Comparison of ENCODE assay signal across 8 cellular contexts in the genomic region with DNA sequence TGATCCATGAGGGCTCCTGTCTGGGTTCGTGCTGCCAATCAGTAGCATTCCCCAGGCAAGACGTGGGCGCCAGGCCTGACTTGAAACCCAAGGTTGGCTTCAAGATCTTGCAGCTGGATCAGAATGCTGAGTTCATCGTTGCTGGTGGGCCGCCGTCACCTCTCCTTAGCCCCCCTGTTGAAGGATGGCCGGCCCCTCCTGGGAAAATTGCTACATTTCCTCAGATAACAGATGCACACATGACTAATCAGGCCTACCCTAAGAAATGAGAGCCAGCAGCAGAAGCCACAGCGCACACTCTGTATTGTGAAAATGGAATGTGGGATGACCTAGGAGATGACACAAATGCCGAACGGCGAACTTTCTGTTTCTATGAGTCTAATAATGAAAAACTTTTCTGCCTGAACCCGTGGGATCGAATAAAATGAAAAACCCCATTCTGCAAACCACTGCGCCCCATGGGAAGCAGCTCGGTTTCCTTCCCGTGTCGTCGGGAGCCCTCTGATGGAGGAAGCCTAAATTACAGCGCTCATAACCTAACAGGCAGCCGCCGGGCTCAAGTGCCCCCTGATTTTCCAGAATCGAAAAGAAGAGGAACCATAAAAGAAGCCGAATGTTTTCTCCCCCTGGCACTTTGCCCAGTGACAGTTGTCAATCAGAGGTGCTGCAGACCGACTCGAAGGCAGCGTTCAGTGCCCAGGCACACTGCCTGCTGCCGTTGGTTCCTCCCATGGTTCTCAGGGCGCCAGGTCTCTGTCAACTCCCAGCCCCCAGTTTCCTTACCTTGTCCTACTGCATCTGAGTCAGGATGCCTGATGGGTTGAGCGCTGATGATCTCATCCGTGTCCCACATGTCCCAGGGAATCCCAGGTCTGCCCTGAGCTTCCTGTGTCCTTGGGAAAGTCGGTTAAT. TPM values are rescaled to one million over a fixed set of nuclear protein-coding genes. Genes with fewer than 3 reads are reported as not detected.
DNase-seq lines count a peak whose midpoint lies in the region; ATAC-seq and TF ChIP-seq lines count a peak whose summit lies in the region.

No MANE protein-coding gene starts in this region.

- H3K27ac ChIP-seq in esophagus muscularis mucosa (replicated peaks in 1 of 4) = peak overlapping the region; percentile 17 to 42 (median 26)

- H3K36me3 ChIP-seq in esophagus muscularis mucosa = no peaks in the 10 kb centered on the region

- no peak for TF ChIP-seq POLR2A in esophagus muscularis mucosa (IDR thresholded peaks at IDR 0.05; ENCODE audit: low read depth)

- H3K4me1 ChIP-seq in esophagus muscularis mucosa = peaks cover 26 to 38% (median 37%) of the 10 kb centered on the region in 4 donors

- peaks cover 36% of the 10 kb centered on the region for H3K4me1 Mint-ChIP-seq in nephron
- H3K4me1 Mint-ChIP-seq in stimulated activated naive B cell treated with anti-CD40 and anti-IgM and Interleukin-4, amounts not matched to agents 10 μg/mL and 1 μg/mL and 100 μg/mL, for 72 hours = peaks cover 34 to 57% of the 10 kb centered on the region in 2 donors

- H3K36me3 Mint-ChIP-seq in nephron (ENCODE audit: low read depth) = no peaks in the 10 kb centered on the region
- no peaks in the 10 kb centered on the region for H3K36me3 Mint-ChIP-seq in stimulated activated naive B cell treated with anti-CD40 and anti-IgM and Interleukin-4, amounts not matched to agents 10 μg/mL and 1 μg/mL and 100 μg/mL, for 72 hours

- H3K9me3 ChIP-seq in esophagus muscularis mucosa = no peaks in the 10 kb centered on the region

- H3K27ac Mint-ChIP-seq in nephron = no peak overlapping the region
- H3K27ac Mint-ChIP-seq in stimulated activated naive B cell treated with anti-CD40 and anti-IgM and Interleukin-4, amounts not matched to agents 10 μg/mL and 1 μg/mL and 100 μg/mL, for 72 hours = peak overlapping the region; percentile 25

- H3K27me3 Mint-ChIP-seq in nephron (ENCODE audit: low read depth) = peaks cover 78% of the 10 kb centered on the region
- peaks cover 40 to 49% of the 10 kb centered on the region in 2 donors for H3K27me3 Mint-ChIP-seq in stimulated activated naive B cell treated with anti-CD40 and anti-IgM and Interleukin-4, amounts not matched to agents 10 μg/mL and 1 μg/mL and 100 μg/mL, for 72 hours

- no peaks in the 10 kb centered on the region for H3K9me3 Mint-ChIP-seq in nephron
- H3K9me3 Mint-ChIP-seq in stimulated activated naive B cell treated with anti-CD40 and anti-IgM and Interleukin-4, amounts not matched to agents 10 μg/mL and 1 μg/mL and 100 μg/mL, for 72 hours = no peaks in the 10 kb centered on the region

- H3K4me3 ChIP-seq in esophagus muscularis mucosa = peak overlapping the region in 2 of 4 donors; percentile 19 to 27

- ATAC-seq in HG02759 (IDR thresholded peaks at IDR 0.05; ENCODE audit: unreplicated experiment) (peak; percentile 71), HG02763 (IDR thresholded peaks at IDR 0.05; ENCODE audit: unreplicated experiment) (no peak)
- ATAC-seq in stimulated activated naive B cell treated with anti-CD40 and anti-IgM and Interleukin-4, amounts not matched to agents 10 μg/mL and 1 μg/mL and 100 μg/mL, for 72 hours (replicated peaks) = peak; percentile 66 to 69

- no peak for TF ChIP-seq EP300 in esophagus muscularis mucosa (IDR thresholded peaks at IDR 0.05)

- DNase-seq in DMS53 treated with DMSO at 0.1 percent for 48 hours (lab: John Stamatoyannopoulos, UW; ENCODE audit: unreplicated experiment) (peak; percentile 77), NOMO-1 treated with DMSO at 0.1 percent for 48 hours (lab: John Stamatoyannopoulos, UW; ENCODE audit: unreplicated experiment) (peak; percentile 59), esophagus muscularis mucosa (ENCODE audit: extremely low spot score) (no peak)
- DNase-seq in activated CD8-positive, alpha-beta memory T cell treated with anti-CD3 and anti-CD28 coated beads, Interleukin-2, amount 50 U/mL, for 4 hours = peak; percentile 54
- peak; percentile 78 for DNase-seq in stimulated activated naive B cell treated with anti-CD40 and anti-IgM and Interleukin-4, amounts not matched to agents 10 μg/mL and 1 μg/mL and 100 μg/mL, for 72 hours

- intact Hi-C loops in esophagus muscularis mucosa (cut with DNase I) = loop anchor here (2.0 kb wide), 1 partner anchor 86 kb away; no protein-coding TSS in a partner anchor

- H3K27me3 ChIP-seq in esophagus muscularis mucosa = peaks cover 0 to 49% (median 12%) of the 10 kb centered on the region in 4 donors

- TF ChIP-seq CTCF in esophagus muscularis mucosa (IDR thresholded peaks at IDR 0.05) = peak; percentile 78 to 90 (median 88)
- TF ChIP-seq CTCF in nephron (IDR thresholded peaks at IDR 0.05; ENCODE audit: unreplicated experiment in 3 of 3) = peak; percentile 76 to 86 (median 83)

- 23% methylated on average over 24 of the region's 31 CpGs for WGBS in esophagus muscularis mucosa

- peak overlapping the region; percentile 0 to 42 (median 35) for H3K4me3 Mint-ChIP-seq in nephron
- H3K4me3 Mint-ChIP-seq in stimulated activated naive B cell treated with anti-CD40 and anti-IgM and Interleukin-4, amounts not matched to agents 10 μg/mL and 1 μg/mL and 100 μg/mL, for 72 hours = peak overlapping the region; percentile 29 to 48

RNA-seq across cellular contexts. Expression of a gene that starts 38.2 kb away (rescaled TPM):
- 10 to 100 TPM; 31.1 to 54.4 (median 38.4) TPM for total RNA-seq in esophagus muscularis mucosa
